21 cellular contexts compared by ENCODE assay signal in the genomic region with DNA sequence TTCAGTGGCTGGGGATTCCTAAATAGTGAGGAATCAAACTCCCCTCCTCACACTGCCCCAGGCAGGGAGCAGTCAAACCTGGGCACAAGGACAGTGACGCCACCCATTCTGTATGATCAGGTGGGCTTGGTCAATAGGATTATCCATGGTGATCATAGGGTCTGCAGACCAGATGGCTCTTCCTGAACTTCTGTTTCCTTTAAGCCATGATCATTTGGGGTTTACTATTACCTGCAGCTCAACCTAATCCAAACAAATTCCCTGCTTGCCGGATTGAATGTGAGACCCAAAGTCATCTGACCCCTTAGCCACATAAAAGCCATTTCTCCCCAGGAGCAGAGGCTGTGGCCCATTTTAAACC. TPM values are rescaled to one million over a fixed set of nuclear protein-coding genes. Genes with fewer than 3 reads are reported as not detected.
DNase-seq lines count a peak whose midpoint lies in the region; ATAC-seq and TF ChIP-seq lines count a peak whose summit lies in the region.
"Had no signal": no experiment of that assay in that cellular context is flagged by ENCODE, and none has a peak within 500 bp of the region (broad histone marks: within the 10 kb centered on the region; RNA-seq: fewer than 3 reads in every experiment).

No MANE protein-coding gene starts in this region.

- no peaks in the 10 kb centered on the region for H3K9me3 Mint-ChIP-seq in T-helper 1 cell treated with Interleukin-12 subunit alpha and Interleukin-12 subunit beta and Interleukin-4 antibody, amounts not matched to agents 30 μg/mL and 1 μg/mL, for 36 hours
- H3K9me3 Mint-ChIP-seq in activated T-helper 2 cell treated with anti-CD3 and anti-CD28 coated beads, Interferon-gamma antibody, Interleukin-2, Interleukin-4, amounts not matched to agents 10 μg/mL and 5 μg/mL and 100 μg/mL, durations not matched to agents 14 hours and 24 hours and 36 hours, result no peaks in the 10 kb centered on the region
- H3K9me3 Mint-ChIP-seq: H9, neural progenitor cell had no signal

- H3K4me3 ChIP-seq in DOHH2 (ENCODE audit: low read length) (peak overlapping the region; percentile 60), osteoblast (ENCODE audit: insufficient read depth, low read length) (no peak overlapping the region)
- H3K4me3 ChIP-seq: neural progenitor cell, tibial artery had no signal

- intact Hi-C loops in activated T-helper 2 cell treated with anti-CD3 and anti-CD28 coated beads, Interferon-gamma antibody, Interleukin-2, Interleukin-4, amounts not matched to agents 10 μg/mL and 5 μg/mL and 100 μg/mL, durations not matched to agents 14 hours and 24 hours and 36 hours (cut with micrococcal nuclease), result loop anchor here (5.0 kb wide), 1 partner anchor 55 kb away; a partner anchor contains a TSS

- no peaks in the 10 kb centered on the region for H3K9me3 ChIP-seq in DOHH2 (ENCODE audit: control insufficient read depth, insufficient read depth, low read length)
- H3K9me3 ChIP-seq in osteoblast (ENCODE audit: low read depth, low read length), result no peaks in the 10 kb centered on the region
- H3K9me3 ChIP-seq: tibial artery had no signal

- no peaks in the 10 kb centered on the region for H3K36me3 Mint-ChIP-seq in T-helper 1 cell treated with Interleukin-12 subunit alpha and Interleukin-12 subunit beta and Interleukin-4 antibody, amounts not matched to agents 30 μg/mL and 1 μg/mL, for 36 hours (ENCODE audit: low read depth)
- no peaks in the 10 kb centered on the region for H3K36me3 Mint-ChIP-seq in activated T-helper 2 cell treated with anti-CD3 and anti-CD28 coated beads, Interferon-gamma antibody, Interleukin-2, Interleukin-4, amounts not matched to agents 10 μg/mL and 5 μg/mL and 100 μg/mL, durations not matched to agents 14 hours and 24 hours and 36 hours (ENCODE audit: low read depth)
- H3K36me3 Mint-ChIP-seq: CD14-positive monocyte, neural progenitor cell had no signal

- H3K79me2 ChIP-seq in DOHH2 (ENCODE audit: control insufficient read depth, low read length), result no peaks in the 10 kb centered on the region
- no peaks in the 10 kb centered on the region for H3K79me2 ChIP-seq in osteoblast (ENCODE audit: insufficient read depth, low read length)

- DNase-seq in T-helper 1 cell (no peak), osteoblast (ENCODE audit: insufficient read length, low spot score, missing footprints) (peak; percentile 59)
- no peak for DNase-seq in activated T-helper 2 cell treated with anti-CD3 and anti-CD28 coated beads, Interferon-gamma antibody, Interleukin-2, Interleukin-4, amounts not matched to agents 10 μg/mL and 5 μg/mL and 100 μg/mL, durations not matched to agents 14 hours and 24 hours and 36 hours (ENCODE audit: low spot score)
- DNase-seq: activated CD8-positive, alpha-beta memory T cell treated with anti-CD3 and anti-CD28 coated beads, Interleukin-2, amount 50 U/mL, for 48 hours; amygdala; EL; H9; mammary epithelial cell; MM.1S; NCI-H2081; NCI-H69; tibial artery had no signal

- H3K9me2 ChIP-seq in DOHH2 (replicated peaks; ENCODE audit: control insufficient read depth, low read length), result no peaks in the 10 kb centered on the region

- H4K20me1 ChIP-seq in DOHH2 (ENCODE audit: control insufficient read depth, insufficient read depth, low read depth, low read length) (no peaks in the 10 kb centered on the region), osteoblast (ENCODE audit: insufficient read depth, low read length) (no peaks in the 10 kb centered on the region)

- peaks cover 66% of the 10 kb centered on the region for H3K4me1 ChIP-seq in DOHH2 (ENCODE audit: control insufficient read depth, low read length)
- H3K4me1 ChIP-seq in osteoblast (ENCODE audit: insufficient read depth, low read length), result peaks cover 3% of the 10 kb centered on the region

- H3K27ac ChIP-seq in DOHH2 (ENCODE audit: low read depth, low read length) (peak overlapping the region; percentile 57), osteoblast (ENCODE audit: low read depth, low read length) (no peak overlapping the region)
- H3K27ac ChIP-seq: 22Rv1, neural progenitor cell, tibial artery had no signal

- TF ChIP-seq CTCF in DOHH2 (IDR thresholded peaks at IDR 0.05; ENCODE audit: low read depth, low read length, poor library complexity, severe bottlenecking), result no peak
- no peak for TF ChIP-seq CTCF in osteoblast (IDR thresholded peaks at IDR 0.05; ENCODE audit: extremely low read depth, low read depth, low read length)

- ATAC-seq in GM18858 (IDR thresholded peaks at IDR 0.05; ENCODE audit: unreplicated experiment) (no peak), GM19397 (IDR thresholded peaks at IDR 0.05; ENCODE audit: unreplicated experiment) (no peak), GM19395 (IDR thresholded peaks at IDR 0.05; ENCODE audit: unreplicated experiment) (no peak)

- H3K4me1 Mint-ChIP-seq in T-helper 1 cell treated with Interleukin-12 subunit alpha and Interleukin-12 subunit beta and Interleukin-4 antibody, amounts not matched to agents 30 μg/mL and 1 μg/mL, for 36 hours (ENCODE audit: low read depth), result peaks cover 43% of the 10 kb centered on the region
- peaks cover 44% of the 10 kb centered on the region for H3K4me1 Mint-ChIP-seq in activated T-helper 2 cell treated with anti-CD3 and anti-CD28 coated beads, Interferon-gamma antibody, Interleukin-2, Interleukin-4, amounts not matched to agents 10 μg/mL and 5 μg/mL and 100 μg/mL, durations not matched to agents 14 hours and 24 hours and 36 hours (ENCODE audit: low read depth)

- H3K27me3 ChIP-seq in DOHH2 (ENCODE audit: control insufficient read depth, low read length) (peaks cover 12% of the 10 kb centered on the region), osteoblast (ENCODE audit: insufficient read depth, low read length) (peaks cover 51% of the 10 kb centered on the region)
- H3K27me3 ChIP-seq: neural progenitor cell, tibial artery had no signal

- no peaks in the 10 kb centered on the region for H3F3A ChIP-seq in DOHH2 (ENCODE audit: control insufficient read depth, insufficient read depth)

- H3K36me3 ChIP-seq in DOHH2 (ENCODE audit: control insufficient read depth, low read length) (no peaks in the 10 kb centered on the region), osteoblast (ENCODE audit: insufficient read depth, low read length) (no peaks in the 10 kb centered on the region)
- H3K36me3 ChIP-seq: neural progenitor cell, tibial artery had no signal

- no peak overlapping the region for H3K4me3 Mint-ChIP-seq in T-helper 1 cell treated with Interleukin-12 subunit alpha and Interleukin-12 subunit beta and Interleukin-4 antibody, amounts not matched to agents 30 μg/mL and 1 μg/mL, for 36 hours
- peak overlapping the region; percentile 23 for H3K4me3 Mint-ChIP-seq in activated T-helper 2 cell treated with anti-CD3 and anti-CD28 coated beads, Interferon-gamma antibody, Interleukin-2, Interleukin-4, amounts not matched to agents 10 μg/mL and 5 μg/mL and 100 μg/mL, durations not matched to agents 14 hours and 24 hours and 36 hours (ENCODE audit: low read depth)
- H3K4me3 Mint-ChIP-seq: H9, neural progenitor cell had no signal

- peaks cover 7% of the 10 kb centered on the region for H3K27me3 Mint-ChIP-seq in T-helper 1 cell treated with Interleukin-12 subunit alpha and Interleukin-12 subunit beta and Interleukin-4 antibody, amounts not matched to agents 30 μg/mL and 1 μg/mL, for 36 hours (ENCODE audit: low read depth)
- H3K27me3 Mint-ChIP-seq in activated T-helper 2 cell treated with anti-CD3 and anti-CD28 coated beads, Interferon-gamma antibody, Interleukin-2, Interleukin-4, amounts not matched to agents 10 μg/mL and 5 μg/mL and 100 μg/mL, durations not matched to agents 14 hours and 24 hours and 36 hours (ENCODE audit: low read depth), result peaks cover 9% of the 10 kb centered on the region

- no peak overlapping the region for H2AFZ ChIP-seq in osteoblast (ENCODE audit: low read length)
- H2AFZ ChIP-seq: neural progenitor cell had no signal

- H3K4me2 ChIP-seq in DOHH2 (ENCODE audit: low read length) (peak overlapping the region; percentile 60), osteoblast (ENCODE audit: insufficient read depth, low read length) (no peak overlapping the region)
- H3K4me2 ChIP-seq: neural progenitor cell had no signal

- peak overlapping the region; percentile 70 for H3K27ac Mint-ChIP-seq in T-helper 1 cell treated with Interleukin-12 subunit alpha and Interleukin-12 subunit beta and Interleukin-4 antibody, amounts not matched to agents 30 μg/mL and 1 μg/mL, for 36 hours
- H3K27ac Mint-ChIP-seq in activated T-helper 2 cell treated with anti-CD3 and anti-CD28 coated beads, Interferon-gamma antibody, Interleukin-2, Interleukin-4, amounts not matched to agents 10 μg/mL and 5 μg/mL and 100 μg/mL, durations not matched to agents 14 hours and 24 hours and 36 hours, result peak overlapping the region; percentile 85
- H3K27ac Mint-ChIP-seq: H9, neural progenitor cell had no signal

RNA-seq across cellular contexts. Expression of a gene that starts 54.3 kb away (rescaled TPM):
- total RNA-seq in activated T-helper 2 cell treated with anti-CD3 and anti-CD28 coated beads, Interferon-gamma antibody, Interleukin-2, Interleukin-4, amounts not matched to agents 10 μg/mL and 5 μg/mL and 100 μg/mL, durations not matched to agents 14 hours and 24 hours and 36 hours, result 0.46 and 1.0 TPM in 2 replicates
- total RNA-seq in osteoblast, result 2.9 and 3.8 TPM in 2 replicates
- total RNA-seq: endothelial cell of umbilical vein had no signal
